Comparison of ENCODE assay signal across 21 cellular contexts in the genomic region with DNA sequence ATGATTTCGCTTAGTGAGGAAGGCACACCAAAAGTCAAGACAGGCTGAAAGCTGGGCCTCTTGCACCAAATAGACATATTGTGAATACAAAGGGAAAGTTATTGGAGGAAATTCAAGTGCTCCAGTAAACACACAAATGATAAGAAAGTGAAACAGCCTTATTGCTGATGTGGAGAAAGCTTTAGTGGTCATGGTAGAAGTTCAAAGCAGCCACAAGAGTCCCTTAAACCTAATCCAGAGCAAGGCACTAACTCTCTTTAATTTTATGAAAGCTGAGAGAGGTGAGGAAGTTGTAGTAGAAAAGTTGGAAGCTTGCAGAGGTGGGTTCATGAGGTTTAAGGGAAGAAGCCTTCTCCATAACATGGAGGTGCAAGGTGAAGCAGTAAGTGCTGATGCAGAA.
"Had no signal": no experiment of that assay in that cellular context is flagged by ENCODE, and none has a peak within 500 bp of the region (broad histone marks: within the 10 kb centered on the region; RNA-seq: fewer than 3 reads in every experiment).

No MANE protein-coding gene starts in this region.

- H3K4me3 ChIP-seq: esophagus muscularis mucosa, gastrocnemius medialis, mucosa of descending colon, spleen, tibial artery, upper lobe of left lung, uterus had no signal

- H3K9me3 ChIP-seq: esophagus muscularis mucosa, gastrocnemius medialis, mucosa of descending colon, spleen, tibial artery, upper lobe of left lung, uterus had no signal

- H3K27me3 Mint-ChIP-seq: effector memory CD8-positive, alpha-beta T cell; stimulated activated memory B cell treated with anti-CD40 and anti-IgM and Interleukin-4, amounts not matched to agents 10 μg/mL and 1 μg/mL and 100 μg/mL, for 72 hours; stimulated activated naive CD8-positive, alpha-beta T cell treated with anti-CD3 and anti-CD28 coated beads, Interleukin-15, Interleukin-2, amounts not matched to agents 100 ng/mL and 50 ng/mL, for 24 hours had no signal

- H3K36me3 Mint-ChIP-seq: stimulated activated memory B cell treated with anti-CD40 and anti-IgM and Interleukin-4, amounts not matched to agents 10 μg/mL and 1 μg/mL and 100 μg/mL, for 72 hours had no signal

- H3K36me3 ChIP-seq: esophagus muscularis mucosa, gastrocnemius medialis, spleen, tibial artery, upper lobe of left lung, uterus had no signal

- ATAC-seq: effector memory CD8-positive, alpha-beta T cell; gastrocnemius medialis; left lobe of liver; mucosa of descending colon; natural killer cell; sciatic nerve; stimulated activated memory B cell treated with anti-CD40 and anti-IgM and Interleukin-4, amounts not matched to agents 10 μg/mL and 1 μg/mL and 100 μg/mL, for 72 hours had no signal

- H3K27ac Mint-ChIP-seq: effector memory CD8-positive, alpha-beta T cell; stimulated activated memory B cell treated with anti-CD40 and anti-IgM and Interleukin-4, amounts not matched to agents 10 μg/mL and 1 μg/mL and 100 μg/mL, for 72 hours; stimulated activated naive CD8-positive, alpha-beta T cell treated with anti-CD3 and anti-CD28 coated beads, Interleukin-15, Interleukin-2, amounts not matched to agents 100 ng/mL and 50 ng/mL, for 24 hours had no signal

- H3K4me1 ChIP-seq: esophagus muscularis mucosa, gastrocnemius medialis, spleen, tibial artery, upper lobe of left lung, uterus had no signal

- H3K4me1 Mint-ChIP-seq: stimulated activated memory B cell treated with anti-CD40 and anti-IgM and Interleukin-4, amounts not matched to agents 10 μg/mL and 1 μg/mL and 100 μg/mL, for 72 hours had no signal

- DNase-seq: effector memory CD8-positive, alpha-beta T cell; gastrocnemius medialis; islet precursor cell; mammary epithelial cell; mucosa of descending colon; natural killer cell; posterior cingulate gyrus; spleen; stimulated activated CD4-positive, alpha-beta T cell treated with anti-CD3 and anti-CD28 coated beads, Interleukin-15, amount 100 ng/mL, for 24 hours; stimulated activated CD4-positive, alpha-beta T cell treated with anti-CD3 and anti-CD28 coated beads, Interleukin-1b, Interleukin-23, amount 100 ng/mL, for 48 hours; stimulated activated CD4-positive, alpha-beta T cell treated with anti-CD3 and anti-CD28 coated beads, Interleukin-4, amount 100 ng/mL, for 24 hours; tibial artery; upper lobe of left lung; uterus had no signal

- H3K27me3 ChIP-seq: esophagus muscularis mucosa, gastrocnemius medialis, spleen, tibial artery, upper lobe of left lung, uterus had no signal

- H3K9me3 Mint-ChIP-seq: effector memory CD8-positive, alpha-beta T cell; natural killer cell; stimulated activated naive CD8-positive, alpha-beta T cell treated with anti-CD3 and anti-CD28 coated beads, Interleukin-15, Interleukin-2, amounts not matched to agents 100 ng/mL and 50 ng/mL, for 24 hours had no signal

- H3K4me3 Mint-ChIP-seq: effector memory CD8-positive, alpha-beta T cell; natural killer cell; neural crest cell; stimulated activated memory B cell treated with anti-CD40 and anti-IgM and Interleukin-4, amounts not matched to agents 10 μg/mL and 1 μg/mL and 100 μg/mL, for 72 hours; stimulated activated naive CD8-positive, alpha-beta T cell treated with anti-CD3 and anti-CD28 coated beads, Interleukin-15, Interleukin-2, amounts not matched to agents 100 ng/mL and 50 ng/mL, for 24 hours had no signal

- H3K27ac ChIP-seq: epithelial cell of prostate, esophagus muscularis mucosa, gastrocnemius medialis, spleen, tibial artery, upper lobe of left lung, uterus had no signal
